Comparison of ENCODE assay signal across 8 cellular contexts in the genomic region with DNA sequence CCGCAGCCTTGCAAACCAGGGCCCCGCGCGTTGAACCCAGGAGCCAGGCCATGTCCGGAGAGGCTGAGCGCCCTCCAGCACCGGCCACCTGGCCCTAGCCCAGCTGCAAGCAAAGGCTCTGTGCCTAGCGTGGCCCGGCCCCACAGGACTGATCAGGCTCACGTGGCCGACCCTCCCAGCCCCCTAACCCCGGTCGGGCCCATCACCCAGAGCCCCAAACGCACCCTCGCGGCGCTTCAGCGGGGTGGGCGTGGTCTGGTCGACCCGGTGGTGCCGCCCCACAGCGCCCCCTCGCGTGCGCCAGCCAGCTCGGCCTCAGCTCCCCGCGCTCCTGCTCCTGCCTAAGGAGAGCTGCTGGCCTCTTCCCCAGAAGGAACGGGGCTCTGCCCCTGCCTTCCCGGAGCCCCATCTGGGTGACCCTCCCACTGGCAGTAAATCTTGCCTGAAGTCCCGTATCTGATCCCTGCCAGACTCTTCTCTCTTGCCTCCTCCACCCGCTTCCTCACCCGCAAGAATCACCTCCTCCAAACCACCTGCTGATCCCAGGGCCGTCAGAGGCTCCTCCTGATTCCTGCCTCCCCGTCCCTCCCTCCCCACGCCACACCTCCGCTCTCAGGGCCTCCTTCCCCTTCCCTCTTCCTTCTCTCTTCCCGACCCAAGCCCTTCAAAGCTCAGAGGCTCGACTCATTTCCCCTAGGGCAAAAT. TPM values are rescaled to one million over a fixed set of nuclear protein-coding genes. Genes with fewer than 3 reads are reported as not detected.
A peak's percentile ranks its signal among the peaks of the same experiment; 100 is the strongest.
DNase-seq lines count a peak whose midpoint lies in the region; ATAC-seq and TF ChIP-seq lines count a peak whose summit lies in the region.

No MANE protein-coding gene starts in this region.

- DNase-seq in Daoy (ENCODE audit: low read depth) (peak; percentile 78), cardiac muscle cell (ENCODE audit: low read depth in 1 of 2, low spot score in 1 of 2) (peak; percentile 76 to 78), trophoblast cell (peak in 1 of 2 donors; percentile 7), NCI-H2196 (lab: John Stamatoyannopoulos, UW; ENCODE audit: unreplicated experiment) (no peak), H4 (ENCODE audit: low spot score) (no peak)
- DNase-seq in activated T-helper 1 cell treated with anti-CD3 and anti-CD28 coated beads, Interleukin-12 subunit alpha, Interleukin-12 subunit beta, Interleukin-2, Interleukin-4 antibody, amounts not matched to agents 30 ng/mL and 10 ng/mL and 1 ng/mL, durations not matched to agents 14 hours and 24 hours and 36 hours (ENCODE audit: low spot score), result peak; percentile 33

- no peaks in the 10 kb centered on the region for H3K4me1 ChIP-seq in KMS-11 (ENCODE audit: low read depth, poor library complexity, severe bottlenecking)
- H3K4me1 ChIP-seq in cardiac muscle cell (ENCODE audit: low read depth), result no peaks in the 10 kb centered on the region
- H3K4me1 ChIP-seq in trophoblast cell (ENCODE audit: control insufficient read depth in 1 of 2, insufficient read depth in 2 of 2, low read length in 2 of 2), result peaks cover 3% of the 10 kb centered on the region in 2 experiments

- H3K27me3 Mint-ChIP-seq in activated T-helper 1 cell treated with anti-CD3 and anti-CD28 coated beads, Interleukin-12 subunit alpha, Interleukin-12 subunit beta, Interleukin-2, Interleukin-4 antibody, amounts not matched to agents 30 ng/mL and 10 ng/mL and 1 ng/mL, durations not matched to agents 14 hours and 24 hours and 36 hours (ENCODE audit: insufficient read depth), result peaks cover 6% of the 10 kb centered on the region

- WGBS in trophoblast cell (ENCODE audit: extremely low coverage, insufficient coverage, insufficient read length), result no CpG with 5 or more reads among the region's 40 CpGs

- no peaks in the 10 kb centered on the region for H4K20me1 ChIP-seq in KMS-11 (ENCODE audit: insufficient read depth)

- no peak overlapping the region for H2BK12ac ChIP-seq in trophoblast cell (ENCODE audit: low read length)

- H3K4me1 Mint-ChIP-seq in activated T-helper 1 cell treated with anti-CD3 and anti-CD28 coated beads, Interleukin-12 subunit alpha, Interleukin-12 subunit beta, Interleukin-2, Interleukin-4 antibody, amounts not matched to agents 30 ng/mL and 10 ng/mL and 1 ng/mL, durations not matched to agents 14 hours and 24 hours and 36 hours (ENCODE audit: low read depth), result peaks cover 7% of the 10 kb centered on the region

- no peak overlapping the region for H2BK5ac ChIP-seq in trophoblast cell (ENCODE audit: low read depth, low read length, poor library complexity)

- H4K91ac ChIP-seq in trophoblast cell (ENCODE audit: low read depth, low read length), result no peak overlapping the region

- no peaks in the 10 kb centered on the region for H3K36me3 Mint-ChIP-seq in activated T-helper 1 cell treated with anti-CD3 and anti-CD28 coated beads, Interleukin-12 subunit alpha, Interleukin-12 subunit beta, Interleukin-2, Interleukin-4 antibody, amounts not matched to agents 30 ng/mL and 10 ng/mL and 1 ng/mL, durations not matched to agents 14 hours and 24 hours and 36 hours (ENCODE audit: low read depth)

- H3K4me3 Mint-ChIP-seq in activated T-helper 1 cell treated with anti-CD3 and anti-CD28 coated beads, Interleukin-12 subunit alpha, Interleukin-12 subunit beta, Interleukin-2, Interleukin-4 antibody, amounts not matched to agents 30 ng/mL and 10 ng/mL and 1 ng/mL, durations not matched to agents 14 hours and 24 hours and 36 hours, result peak overlapping the region; percentile 22

- H3K9me3 ChIP-seq in cardiac muscle cell (ENCODE audit: low read depth) (no peaks in the 10 kb centered on the region), trophoblast cell (ENCODE audit: insufficient read depth, low read depth, low read length) (no peaks in the 10 kb centered on the region)

- H3K9ac ChIP-seq in KMS-11 (no peak overlapping the region), trophoblast cell (ENCODE audit: low read length) (no peak overlapping the region)

- H3K79me2 ChIP-seq in KMS-11 (ENCODE audit: insufficient read depth, low read depth), result no peaks in the 10 kb centered on the region
- H3K79me2 ChIP-seq in trophoblast cell (ENCODE audit: control insufficient read depth, insufficient read depth, low read length, poor library complexity), result no peaks in the 10 kb centered on the region

- no peak overlapping the region for H3K4ac ChIP-seq in trophoblast cell (ENCODE audit: low read depth, low read length)

- no peak overlapping the region for H3K18ac ChIP-seq in trophoblast cell (ENCODE audit: low read length)

- H3K27ac ChIP-seq in KMS-11, result no peak overlapping the region
- H3K27ac ChIP-seq in cardiac muscle cell, result no peak overlapping the region
- H3K27ac ChIP-seq in trophoblast cell (ENCODE audit: low read depth, low read length), result no peak overlapping the region

- no peaks in the 10 kb centered on the region for H3K79me1 ChIP-seq in trophoblast cell (ENCODE audit: low read length)

- H3K4me2 ChIP-seq in KMS-11, result no peak overlapping the region
- H3K4me2 ChIP-seq in trophoblast cell (ENCODE audit: low read length), result peak overlapping the region; percentile 66

- H3K36me3 ChIP-seq in KMS-11 (ENCODE audit: insufficient read depth) (no peaks in the 10 kb centered on the region), cardiac muscle cell (no peaks in the 10 kb centered on the region), trophoblast cell (ENCODE audit: control insufficient read depth in 1 of 2, insufficient read depth in 2 of 2, low read length in 2 of 2) (no peaks in the 10 kb centered on the region)

- no peak overlapping the region for H3K14ac ChIP-seq in trophoblast cell (ENCODE audit: low read length)

- no peak overlapping the region for H2BK120ac ChIP-seq in trophoblast cell (ENCODE audit: insufficient read depth, low read length, poor library complexity)

- H3K4me3 ChIP-seq in KMS-11 (IDR thresholded peaks at IDR 0.05; ENCODE audit: insufficient read depth, low read depth, low read length) (no peak overlapping the region), cardiac muscle cell (no peak overlapping the region), trophoblast cell (ENCODE audit: low read depth, low read length) (peak overlapping the region; percentile 56)

- H3K9me3 Mint-ChIP-seq in activated T-helper 1 cell treated with anti-CD3 and anti-CD28 coated beads, Interleukin-12 subunit alpha, Interleukin-12 subunit beta, Interleukin-2, Interleukin-4 antibody, amounts not matched to agents 30 ng/mL and 10 ng/mL and 1 ng/mL, durations not matched to agents 14 hours and 24 hours and 36 hours, result no peaks in the 10 kb centered on the region

- peak overlapping the region; percentile 67 for H4K8ac ChIP-seq in trophoblast cell (ENCODE audit: low read depth, low read length)

- no peak overlapping the region for H2AFZ ChIP-seq in KMS-11 (ENCODE audit: low read depth)
- H2AFZ ChIP-seq in trophoblast cell (ENCODE audit: insufficient read depth, low read length, poor library complexity), result peak overlapping the region; percentile 42

- H3K27me3 ChIP-seq in KMS-11 (ENCODE audit: insufficient read depth, low read depth), result no peaks in the 10 kb centered on the region
- H3K27me3 ChIP-seq in cardiac muscle cell, result no peaks in the 10 kb centered on the region
- no peaks in the 10 kb centered on the region for H3K27me3 ChIP-seq in trophoblast cell (ENCODE audit: insufficient read depth, low read length)

- intact Hi-C loops in activated T-helper 1 cell treated with anti-CD3 and anti-CD28 coated beads, Interleukin-12 subunit alpha, Interleukin-12 subunit beta, Interleukin-2, Interleukin-4 antibody, amounts not matched to agents 30 ng/mL and 10 ng/mL and 1 ng/mL, durations not matched to agents 14 hours and 24 hours and 36 hours (cut with micrococcal nuclease), result no loop called here

- H3K27ac Mint-ChIP-seq in activated T-helper 1 cell treated with anti-CD3 and anti-CD28 coated beads, Interleukin-12 subunit alpha, Interleukin-12 subunit beta, Interleukin-2, Interleukin-4 antibody, amounts not matched to agents 30 ng/mL and 10 ng/mL and 1 ng/mL, durations not matched to agents 14 hours and 24 hours and 36 hours, result no peak overlapping the region

- TF ChIP-seq CTCF in KMS-11 (conservative IDR thresholded peaks at IDR 0.05; ENCODE audit: low read depth, low read length) (peak; percentile 34; the same call in 1 of the 2 replicates), cardiac muscle cell (IDR thresholded peaks at IDR 0.05; ENCODE audit: low read depth, low read length) (peak; percentile 81)

- ATAC-seq in GM21529 (IDR thresholded peaks at IDR 0.05; ENCODE audit: unreplicated experiment), result peak; percentile 92

- H2AK5ac ChIP-seq in trophoblast cell (ENCODE audit: low read length), result no peak overlapping the region

- H3K23ac ChIP-seq in trophoblast cell (ENCODE audit: low read length), result no peak overlapping the region

- H4K12ac ChIP-seq in trophoblast cell (ENCODE audit: low read depth, low read length), result no peak overlapping the region

RNA-seq across cellular contexts. Expression of a gene that starts 12.3 kb away (rescaled TPM):
- total RNA-seq in Daoy (2014; rRNA removed; shearing (Covaris generic)), result not detected in 2 replicates
- total RNA-seq in activated T-helper 1 cell treated with anti-CD3 and anti-CD28 coated beads, Interleukin-12 subunit alpha, Interleukin-12 subunit beta, Interleukin-2, Interleukin-4 antibody, amounts not matched to agents 30 ng/mL and 10 ng/mL and 1 ng/mL, durations not matched to agents 14 hours and 24 hours and 36 hours, result not detected in 2 replicates
- total RNA-seq in cardiac muscle cell, result not detected in 2 replicates
- polyA plus RNA-seq in cardiac muscle cell, result not detected in 2 replicates
- not detected in 2 replicates for polyA plus RNA-seq in trophoblast cell (2013)
- not detected in 2 replicates for total RNA-seq in H4 (2014; rRNA removed; shearing (Covaris generic))

Comparison
In these comparisons a context has a peak if more than half of its experiments do, and no peak if none do; other contexts are left out.
1. DNase-seq: peak in Daoy (single experiment), activated T-helper 1 cell treated with anti-CD3 and anti-CD28 coated beads, Interleukin-12 subunit alpha, Interleukin-12 subunit beta, Interleukin-2, Interleukin-4 antibody, amounts not matched to agents 30 ng/mL and 10 ng/mL and 1 ng/mL, durations not matched to agents 14 hours and 24 hours and 36 hours (single experiment) and cardiac muscle cell (2 of 2); none in NCI-H2196 (single experiment) and H4 (single experiment).